In genomic region chr17:35944151-35944550, GRCh38 we compare ENCODE assay signal across 29 cellular contexts. TPM values are rescaled to one million over a fixed set of nuclear protein-coding genes. Genes with fewer than 3 reads are reported as not detected.
"Had no signal": no experiment of that assay in that cellular context is flagged by ENCODE, and none has a peak within 500 bp of the region (broad histone marks: within the 10 kb centered on the region; RNA-seq: fewer than 3 reads in every experiment).

No MANE protein-coding gene starts in this region.

- H3K4me1 ChIP-seq: adrenal gland, ascending aorta, foreskin keratinocyte, left ventricle myocardium inferior, psoas muscle, right atrium auricular region had no signal

- H3K27me3 ChIP-seq: adrenal gland, ascending aorta, right atrium auricular region had no signal

- H3K36me3 ChIP-seq: adrenal gland, ascending aorta, left ventricle myocardium inferior, right atrium auricular region, tibial artery had no signal

- DNase-seq: activated B cell treated with CpG ODN at 0.5 μM for 24 hours; activated CD4-positive, alpha-beta T cell treated with anti-CD3 and anti-CD28 coated beads for 36 hours; activated CD4-positive, alpha-beta T cell treated with anti-CD3 and anti-CD28 coated beads, Interleukin-2, amount 50 U/mL, for 4 hours; activated CD8-positive, alpha-beta memory T cell treated with anti-CD3 and anti-CD28 coated beads for 24 hours; activated CD8-positive, alpha-beta memory T cell treated with anti-CD3 and anti-CD28 coated beads, Interleukin-2, amount 50 U/mL, for 48 hours; activated naive CD4-positive, alpha-beta T cell; activated T-cell treated with anti-CD3 and anti-CD28 coated beads, Interleukin-2, amount 50 U/mL, for 4 hours; adrenal gland; central memory CD4-positive, alpha-beta T cell; effector memory CD4-positive, alpha-beta T cell; foreskin keratinocyte; hippocampal formation; kidney glomerular epithelial cell; left ventricle myocardium inferior; psoas muscle; stimulated activated CD4-positive, alpha-beta T cell treated with anti-CD3 and anti-CD28 coated beads, Interleukin-12 subunit alpha, Interleukin-12 subunit beta, amount 100 ng/mL, for 4 hours; stimulated activated naive CD8-positive, alpha-beta T cell treated with anti-CD3 and anti-CD28 coated beads, Interleukin-15, amount 100 ng/mL, for 72 hours; T1000; tibial artery had no signal

- H3K4me3 ChIP-seq: adrenal gland, ascending aorta, left ventricle myocardium inferior, psoas muscle, right atrium auricular region, tibial artery had no signal

- H3K9me3 ChIP-seq: adrenal gland, ascending aorta, left ventricle myocardium inferior, psoas muscle, right atrium auricular region, tibial artery had no signal

- H3K27ac ChIP-seq: adrenal gland, ascending aorta, foreskin keratinocyte, left ventricle myocardium inferior, psoas muscle, right atrium auricular region, tibial artery had no signal

RNA-seq across cellular contexts. Expression of gene LYZL6, which starts 0.6 kb away (rescaled TPM):
- total RNA-seq: activated B cell treated with CpG ODN at 0.5 μM for 24 hours; activated CD4-positive, alpha-beta T cell treated with anti-CD3 and anti-CD28 coated beads for 36 hours; activated T-cell treated with anti-CD3 and anti-CD28 coated beads, Interleukin-2, amount 50 U/mL, for 4 hours; activated T-helper 2 cell treated with anti-CD3 and anti-CD28 coated beads, Interferon-gamma antibody, Interleukin-2, Interleukin-4, amounts not matched to agents 10 μg/mL and 5 μg/mL and 100 μg/mL, durations not matched to agents 14 hours and 24 hours and 36 hours; adrenal gland; ascending aorta; dermis microvascular lymphatic vessel endothelial cell; foreskin keratinocyte; glomerular endothelial cell; left ventricle myocardium inferior; lung microvascular endothelial cell; neural crest cell; osteocyte; psoas muscle; right atrium auricular region; skeletal muscle tissue; ureter had no signal

RNA-seq across cellular contexts. Expression of gene RDM1, which starts 13.6 kb away (rescaled TPM):
- total RNA-seq: activated B cell treated with CpG ODN at 0.5 μM for 24 hours; activated T-cell treated with anti-CD3 and anti-CD28 coated beads, Interleukin-2, amount 50 U/mL, for 4 hours; adrenal gland; ascending aorta; left ventricle myocardium inferior; lung microvascular endothelial cell; psoas muscle; right atrium auricular region; skeletal muscle tissue had no signal

RNA-seq across cellular contexts. Expression of gene CCL16, which starts 37.1 kb away (rescaled TPM):
- total RNA-seq: activated B cell treated with CpG ODN at 0.5 μM for 24 hours; activated CD4-positive, alpha-beta T cell treated with anti-CD3 and anti-CD28 coated beads for 36 hours; activated T-cell treated with anti-CD3 and anti-CD28 coated beads, Interleukin-2, amount 50 U/mL, for 4 hours; activated T-helper 2 cell treated with anti-CD3 and anti-CD28 coated beads, Interferon-gamma antibody, Interleukin-2, Interleukin-4, amounts not matched to agents 10 μg/mL and 5 μg/mL and 100 μg/mL, durations not matched to agents 14 hours and 24 hours and 36 hours; ascending aorta; foreskin keratinocyte; glomerular endothelial cell; left ventricle myocardium inferior; lung microvascular endothelial cell; neural crest cell; osteocyte; psoas muscle; right atrium auricular region; skeletal muscle tissue had no signal

RNA-seq across cellular contexts. Expression of gene CCL14, which starts 42.4 kb away (rescaled TPM):
- total RNA-seq: activated B cell treated with CpG ODN at 0.5 μM for 24 hours; activated CD4-positive, alpha-beta T cell treated with anti-CD3 and anti-CD28 coated beads for 36 hours; activated T-cell treated with anti-CD3 and anti-CD28 coated beads, Interleukin-2, amount 50 U/mL, for 4 hours; activated T-helper 2 cell treated with anti-CD3 and anti-CD28 coated beads, Interferon-gamma antibody, Interleukin-2, Interleukin-4, amounts not matched to agents 10 μg/mL and 5 μg/mL and 100 μg/mL, durations not matched to agents 14 hours and 24 hours and 36 hours; foreskin keratinocyte; neural crest cell; osteocyte had no signal

RNA-seq across cellular contexts. Expression of gene CCL15, which starts 57.2 kb away (rescaled TPM):
- total RNA-seq: activated B cell treated with CpG ODN at 0.5 μM for 24 hours; activated CD4-positive, alpha-beta T cell treated with anti-CD3 and anti-CD28 coated beads for 36 hours; activated T-cell treated with anti-CD3 and anti-CD28 coated beads, Interleukin-2, amount 50 U/mL, for 4 hours; activated T-helper 2 cell treated with anti-CD3 and anti-CD28 coated beads, Interferon-gamma antibody, Interleukin-2, Interleukin-4, amounts not matched to agents 10 μg/mL and 5 μg/mL and 100 μg/mL, durations not matched to agents 14 hours and 24 hours and 36 hours; ascending aorta; dermis microvascular lymphatic vessel endothelial cell; foreskin keratinocyte; glomerular endothelial cell; left ventricle myocardium inferior; lung microvascular endothelial cell; neural crest cell; osteocyte; psoas muscle; right atrium auricular region; skeletal muscle tissue had no signal
